19 cellular contexts compared by ENCODE assay signal in the genomic region with DNA sequence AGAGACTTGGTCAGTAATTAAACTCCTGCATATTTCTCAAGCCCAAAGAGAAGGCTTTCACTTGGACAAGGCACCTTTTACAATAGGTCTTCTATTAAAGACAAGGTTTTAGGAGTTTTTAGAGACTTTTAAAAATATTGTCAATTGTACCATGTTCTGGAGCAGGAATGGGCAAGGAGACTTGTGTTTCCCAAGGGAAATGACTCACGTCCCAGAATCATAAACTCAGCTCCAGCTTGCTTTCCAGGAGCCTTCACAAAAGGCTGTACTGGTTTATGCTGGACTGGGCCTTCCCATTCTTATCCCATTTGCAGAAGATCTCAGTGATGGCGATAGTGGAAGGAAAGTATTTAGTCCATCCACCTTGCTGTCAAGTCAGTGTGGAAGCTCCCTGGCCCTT. TPM values are rescaled to one million over a fixed set of nuclear protein-coding genes. Genes with fewer than 3 reads are reported as not detected.
DNase-seq lines count a peak whose midpoint lies in the region; ATAC-seq and TF ChIP-seq lines count a peak whose summit lies in the region.
"Had no signal": no experiment of that assay in that cellular context is flagged by ENCODE, and none has a peak within 500 bp of the region (broad histone marks: within the 10 kb centered on the region; RNA-seq: fewer than 3 reads in every experiment).

No MANE protein-coding gene starts in this region.

- no peak for TF ChIP-seq POLR2A in vagina (IDR thresholded peaks at IDR 0.05)

- intact Hi-C loops in left ventricle myocardium superior (cut with micrococcal nuclease), result no loop called here
- intact Hi-C loops in heart right ventricle (cut with DNase I), result no loop called here
- intact Hi-C loops in ascending aorta (cut with DNase I), result no loop called here
- intact Hi-C loops in vagina (cut with DNase I), result no loop called here
- intact Hi-C loops in activated T-helper 1 cell treated with anti-CD3 and anti-CD28 coated beads, Interleukin-12 subunit alpha, Interleukin-12 subunit beta, Interleukin-2, Interleukin-4 antibody, amounts not matched to agents 30 ng/mL and 10 ng/mL and 1 ng/mL, durations not matched to agents 14 hours and 24 hours and 36 hours (cut with micrococcal nuclease), result no loop called here

- H3K27ac Mint-ChIP-seq in immature natural killer cell, result no peak overlapping the region
- no peak overlapping the region for H3K27ac Mint-ChIP-seq in activated T-helper 1 cell treated with anti-CD3 and anti-CD28 coated beads, Interleukin-12 subunit alpha, Interleukin-12 subunit beta, Interleukin-2, Interleukin-4 antibody, amounts not matched to agents 30 ng/mL and 10 ng/mL and 1 ng/mL, durations not matched to agents 14 hours and 24 hours and 36 hours
- H3K27ac Mint-ChIP-seq: activated CD4-positive, alpha-beta memory T cell treated with anti-CD3 and anti-CD28 coated beads, Interleukin-2, amount 10 ng/mL, durations not matched to agents 7 days and 5 days; activated T-helper 2 cell treated with anti-CD3 and anti-CD28 coated beads, Interferon-gamma antibody, Interleukin-2, Interleukin-4, amounts not matched to agents 10 μg/mL and 5 μg/mL and 100 μg/mL, durations not matched to agents 14 hours and 24 hours and 36 hours; H9; natural killer cell had no signal

- H3K27me3 Mint-ChIP-seq in immature natural killer cell (ENCODE audit: low read depth in 3 of 3), result peaks cover 3 to 5% (median 4%) of the 10 kb centered on the region in 3 donors
- H3K27me3 Mint-ChIP-seq in activated T-helper 1 cell treated with anti-CD3 and anti-CD28 coated beads, Interleukin-12 subunit alpha, Interleukin-12 subunit beta, Interleukin-2, Interleukin-4 antibody, amounts not matched to agents 30 ng/mL and 10 ng/mL and 1 ng/mL, durations not matched to agents 14 hours and 24 hours and 36 hours (ENCODE audit: insufficient read depth), result peaks cover 10% of the 10 kb centered on the region

- H3K36me3 Mint-ChIP-seq in immature natural killer cell, result no peaks in the 10 kb centered on the region
- no peaks in the 10 kb centered on the region for H3K36me3 Mint-ChIP-seq in activated T-helper 1 cell treated with anti-CD3 and anti-CD28 coated beads, Interleukin-12 subunit alpha, Interleukin-12 subunit beta, Interleukin-2, Interleukin-4 antibody, amounts not matched to agents 30 ng/mL and 10 ng/mL and 1 ng/mL, durations not matched to agents 14 hours and 24 hours and 36 hours (ENCODE audit: low read depth)
- H3K36me3 Mint-ChIP-seq: natural killer cell had no signal

- WGBS in heart right ventricle, 2 donors, result 66 to 81% methylated on average over 2 of the region's 2 CpGs

- peaks cover 23 to 24% of the 10 kb centered on the region in 2 donors for H3K4me1 Mint-ChIP-seq in immature natural killer cell
- no peaks in the 10 kb centered on the region for H3K4me1 Mint-ChIP-seq in activated T-helper 1 cell treated with anti-CD3 and anti-CD28 coated beads, Interleukin-12 subunit alpha, Interleukin-12 subunit beta, Interleukin-2, Interleukin-4 antibody, amounts not matched to agents 30 ng/mL and 10 ng/mL and 1 ng/mL, durations not matched to agents 14 hours and 24 hours and 36 hours (ENCODE audit: low read depth)
- H3K4me1 Mint-ChIP-seq: activated CD4-positive, alpha-beta memory T cell treated with anti-CD3 and anti-CD28 coated beads, Interleukin-2, amount 10 ng/mL, durations not matched to agents 7 days and 5 days had no signal

- DNase-seq in left ventricle myocardium superior, result no peak
- DNase-seq in heart right ventricle, result no peak
- DNase-seq in ascending aorta (ENCODE audit: low spot score in 2 of 2), result no peak
- DNase-seq in foreskin fibroblast, result peak; percentile 85 to 91
- DNase-seq in vagina (ENCODE audit: extremely low spot score in 2 of 2), result no peak
- DNase-seq in immature natural killer cell, result no peak
- DNase-seq in activated T-helper 1 cell treated with anti-CD3 and anti-CD28 coated beads, Interleukin-12 subunit alpha, Interleukin-12 subunit beta, Interleukin-2, Interleukin-4 antibody, amounts not matched to agents 30 ng/mL and 10 ng/mL and 1 ng/mL, durations not matched to agents 14 hours and 24 hours and 36 hours (ENCODE audit: low spot score), result no peak
- DNase-seq: activated CD4-positive, alpha-beta memory T cell treated with anti-CD3 and anti-CD28 coated beads, Interleukin-2, amount 10 ng/mL, durations not matched to agents 7 days and 5 days; body of pancreas; H9; hippocampal formation; natural killer cell; NCI-H1092 treated with DMSO at 0.1 percent for 48 hours; stimulated activated CD4-positive, alpha-beta T cell treated with anti-CD3 and anti-CD28 coated beads, Interleukin-1b, Interleukin-23, amount 100 ng/mL, for 48 hours; transverse colon had no signal

- H3K9me3 Mint-ChIP-seq in immature natural killer cell, result no peaks in the 10 kb centered on the region
- no peaks in the 10 kb centered on the region for H3K9me3 Mint-ChIP-seq in activated T-helper 1 cell treated with anti-CD3 and anti-CD28 coated beads, Interleukin-12 subunit alpha, Interleukin-12 subunit beta, Interleukin-2, Interleukin-4 antibody, amounts not matched to agents 30 ng/mL and 10 ng/mL and 1 ng/mL, durations not matched to agents 14 hours and 24 hours and 36 hours
- H3K9me3 Mint-ChIP-seq: activated CD4-positive, alpha-beta memory T cell treated with anti-CD3 and anti-CD28 coated beads, Interleukin-2, amount 10 ng/mL, durations not matched to agents 7 days and 5 days; activated T-helper 2 cell treated with anti-CD3 and anti-CD28 coated beads, Interferon-gamma antibody, Interleukin-2, Interleukin-4, amounts not matched to agents 10 μg/mL and 5 μg/mL and 100 μg/mL, durations not matched to agents 14 hours and 24 hours and 36 hours; H9; natural killer cell had no signal

- peaks cover 0 to under 1% (median 0%) of the 10 kb centered on the region in 7 donors for H3K27me3 ChIP-seq in heart right ventricle
- no peaks in the 10 kb centered on the region for H3K27me3 ChIP-seq in ascending aorta
- no peaks in the 10 kb centered on the region for H3K27me3 ChIP-seq in vagina
- H3K27me3 ChIP-seq: body of pancreas, transverse colon had no signal

- H3K9me3 ChIP-seq in heart right ventricle, result no peaks in the 10 kb centered on the region
- no peaks in the 10 kb centered on the region for H3K9me3 ChIP-seq in ascending aorta
- H3K9me3 ChIP-seq in vagina, result no peaks in the 10 kb centered on the region
- H3K9me3 ChIP-seq: body of pancreas, transverse colon had no signal

- no peak for TF ChIP-seq CTCF in heart right ventricle (IDR thresholded peaks at IDR 0.05)
- no peak for TF ChIP-seq CTCF in ascending aorta (IDR thresholded peaks at IDR 0.05)
- TF ChIP-seq CTCF in foreskin fibroblast (IDR thresholded peaks at IDR 0.05; ENCODE audit: low read depth, low read length), result no peak
- TF ChIP-seq CTCF in vagina (IDR thresholded peaks at IDR 0.05), result no peak

- H3K4me3 ChIP-seq in heart right ventricle, result no peak overlapping the region
- H3K4me3 ChIP-seq in ascending aorta, result no peak overlapping the region
- no peak overlapping the region for H3K4me3 ChIP-seq in foreskin fibroblast (ENCODE audit: low read depth in 1 of 2, low read length in 2 of 2)
- H3K4me3 ChIP-seq in vagina, result no peak overlapping the region
- H3K4me3 ChIP-seq: body of pancreas, SK-N-MC, transverse colon had no signal

- no peak overlapping the region for H3K27ac ChIP-seq in heart right ventricle
- peak overlapping the region; percentile 30 to 47 for H3K27ac ChIP-seq in ascending aorta
- no peak overlapping the region for H3K27ac ChIP-seq in vagina
- H3K27ac ChIP-seq: body of pancreas, SK-N-MC, transverse colon had no signal

- H3K36me3 ChIP-seq in heart right ventricle (no peaks in the 10 kb centered on the region), ascending aorta (no peaks in the 10 kb centered on the region), vagina (no peaks in the 10 kb centered on the region)
- H3K36me3 ChIP-seq: transverse colon had no signal

- peak; percentile 64 for ATAC-seq in left ventricle myocardium superior
- ATAC-seq in heart right ventricle, result no peak
- no peak for ATAC-seq in GM18511 (IDR thresholded peaks at IDR 0.05; ENCODE audit: unreplicated experiment)
- ATAC-seq: body of pancreas, left lobe of liver, natural killer cell had no signal

- H3K4me1 ChIP-seq in heart right ventricle (peaks cover 0 to 10% (median 0%) of the 10 kb centered on the region in 9 donors), ascending aorta (peaks cover 0 to 5% of the 10 kb centered on the region in 2 donors), vagina (peaks cover 8% of the 10 kb centered on the region)
- H3K4me1 ChIP-seq: body of pancreas, transverse colon had no signal

- H3K4me3 Mint-ChIP-seq in immature natural killer cell, result no peak overlapping the region
- H3K4me3 Mint-ChIP-seq in activated T-helper 1 cell treated with anti-CD3 and anti-CD28 coated beads, Interleukin-12 subunit alpha, Interleukin-12 subunit beta, Interleukin-2, Interleukin-4 antibody, amounts not matched to agents 30 ng/mL and 10 ng/mL and 1 ng/mL, durations not matched to agents 14 hours and 24 hours and 36 hours, result no peak overlapping the region
- H3K4me3 Mint-ChIP-seq: activated CD4-positive, alpha-beta memory T cell treated with anti-CD3 and anti-CD28 coated beads, Interleukin-2, amount 10 ng/mL, durations not matched to agents 7 days and 5 days; H9; natural killer cell had no signal

RNA-seq across cellular contexts. Expression of a gene that starts 7.8 kb away (rescaled TPM):
- total RNA-seq in left ventricle myocardium superior, result 4.4 TPM
- total RNA-seq in heart right ventricle, result 1 to 10 TPM; 2.7 to 9.1 (median 5.5) TPM
- polyA plus RNA-seq in heart right ventricle, result under 1 TPM; 0.51 to 0.77 TPM
- 2.2 TPM for total RNA-seq in ascending aorta
- total RNA-seq in vagina, result 24.6 TPM
- polyA plus RNA-seq in immature natural killer cell, result 1 to 10 TPM in 1 of 3 donors, under 1 TPM in 1, not detected in 1; 0.63 to 1.6 TPM
- not detected in 2 replicates for total RNA-seq in activated T-helper 1 cell treated with anti-CD3 and anti-CD28 coated beads, Interleukin-12 subunit alpha, Interleukin-12 subunit beta, Interleukin-2, Interleukin-4 antibody, amounts not matched to agents 30 ng/mL and 10 ng/mL and 1 ng/mL, durations not matched to agents 14 hours and 24 hours and 36 hours
- total RNA-seq: activated CD4-positive, alpha-beta memory T cell treated with anti-CD3 and anti-CD28 coated beads, Interleukin-2, amount 10 ng/mL, durations not matched to agents 7 days and 5 days; activated T-helper 2 cell treated with anti-CD3 and anti-CD28 coated beads, Interferon-gamma antibody, Interleukin-2, Interleukin-4, amounts not matched to agents 10 μg/mL and 5 μg/mL and 100 μg/mL, durations not matched to agents 14 hours and 24 hours and 36 hours had no signal

Comparison
In these comparisons a context has a peak if more than half of its experiments do, and no peak if none do; other contexts are left out.
1. DNase-seq: peak in foreskin fibroblast (2 of 2); none in left ventricle myocardium superior (single experiment), heart right ventricle (0 of 2), ascending aorta (0 of 2), vagina (0 of 2), immature natural killer cell (0 of 3) and activated T-helper 1 cell treated with anti-CD3 and anti-CD28 coated beads, Interleukin-12 subunit alpha, Interleukin-12 subunit beta, Interleukin-2, Interleukin-4 antibody, amounts not matched to agents 30 ng/mL and 10 ng/mL and 1 ng/mL, durations not matched to agents 14 hours and 24 hours and 36 hours (single experiment).
2. H3K27ac ChIP-seq: peak in ascending aorta (2 of 2); none in heart right ventricle (0 of 10) and vagina (single experiment).